23 cellular contexts compared by ENCODE assay signal in genomic region chr10:91188889-91189288, GRCh38. TPM values are rescaled to one million over a fixed set of nuclear protein-coding genes. Genes with fewer than 3 reads are reported as not detected.
DNase-seq lines count a peak whose midpoint lies in the region; ATAC-seq, FAIRE-seq and TF ChIP-seq lines count a peak whose summit lies in the region.
"Had no signal": no experiment of that assay in that cellular context is flagged by ENCODE, and none has a peak within 500 bp of the region (broad histone marks: within the 10 kb centered on the region; RNA-seq: fewer than 3 reads in every experiment).

No MANE protein-coding gene starts in this region.

- no peaks in the 10 kb centered on the region for H3K9me3 Mint-ChIP-seq in activated naive CD4-positive, alpha-beta T cell treated with anti-CD3 and anti-CD28 coated beads, Interleukin-2, amount 50 U/mL, for 24 hours
- peaks cover 5% of the 10 kb centered on the region for H3K9me3 Mint-ChIP-seq in activated naive CD4-positive, alpha-beta T cell treated with anti-CD3 and anti-CD28 coated beads, Interleukin-2, amount 10 ng/mL, durations not matched to agents 7 days and 5 days
- H3K9me3 Mint-ChIP-seq in naive B cell, result peaks cover 0 to 4% (median 0%) of the 10 kb centered on the region in 7 donors
- H3K9me3 Mint-ChIP-seq in CD4-positive, alpha-beta T cell, result peaks cover 3% of the 10 kb centered on the region

- no peaks in the 10 kb centered on the region for H3K27me3 Mint-ChIP-seq in activated naive CD4-positive, alpha-beta T cell treated with anti-CD3 and anti-CD28 coated beads, Interleukin-2, amount 50 U/mL, for 24 hours
- no peaks in the 10 kb centered on the region for H3K27me3 Mint-ChIP-seq in activated naive CD4-positive, alpha-beta T cell treated with anti-CD3 and anti-CD28 coated beads, Interleukin-2, amount 10 ng/mL, durations not matched to agents 7 days and 5 days
- H3K27me3 Mint-ChIP-seq in naive B cell, result no peaks in the 10 kb centered on the region
- no peaks in the 10 kb centered on the region for H3K27me3 Mint-ChIP-seq in CD4-positive, alpha-beta T cell

- H3K27me3 ChIP-seq in bronchial epithelial cell (ENCODE audit: control insufficient read depth, insufficient read depth, low read length) (no peaks in the 10 kb centered on the region), spleen (replicated peaks in 1 of 7) (no peaks in the 10 kb centered on the region)
- no peaks in the 10 kb centered on the region for H3K27me3 ChIP-seq in CD4-positive, alpha-beta T cell (ENCODE audit: control insufficient read depth, insufficient read depth, low read length)

- peaks cover 16 to 68% (median 28%) of the 10 kb centered on the region in 6 donors for H3K4me1 ChIP-seq in spleen

- POLR2A ChIA-PET in CD4-positive, alpha-beta T cell (lab: Charles Lee), result no interaction called here

- H3K4me3 ChIP-seq in bronchial epithelial cell (ENCODE audit: low read depth, low read length) (no peak overlapping the region), spleen (no peak overlapping the region)

- no peaks in the 10 kb centered on the region for H3K36me3 ChIP-seq in bronchial epithelial cell (ENCODE audit: control insufficient read depth, insufficient read depth, low read length)
- H3K36me3 ChIP-seq in spleen, result no peaks in the 10 kb centered on the region

- H3K27ac Mint-ChIP-seq in activated naive CD4-positive, alpha-beta T cell treated with anti-CD3 and anti-CD28 coated beads, Interleukin-2, amount 50 U/mL, for 24 hours, result peak overlapping the region; percentile 42
- H3K27ac Mint-ChIP-seq in activated naive CD4-positive, alpha-beta T cell treated with anti-CD3 and anti-CD28 coated beads, Interleukin-2, amount 10 ng/mL, durations not matched to agents 7 days and 5 days, result no peak overlapping the region
- peak overlapping the region in 5 of 6 donors; percentile 13 to 93 (median 67) for H3K27ac Mint-ChIP-seq in naive B cell
- no peak overlapping the region for H3K27ac Mint-ChIP-seq in CD4-positive, alpha-beta T cell

- DNase-seq in activated naive CD4-positive, alpha-beta T cell treated with anti-CD3 and anti-CD28 coated beads, Interleukin-2, amount 10 ng/mL, durations not matched to agents 7 days and 5 days, result no peak
- DNase-seq in bronchial epithelial cell (ENCODE audit: low read depth) (peak; percentile 32), naive B cell (no peak), HTR-8/SVneo (ENCODE audit: insufficient read length, low spot score) (no peak), SW480 (ENCODE audit: low spot score) (no peak), spleen (no peak)
- no peak for DNase-seq in CD4-positive, alpha-beta T cell
- DNase-seq: ACHN; C1 segment of cervical spinal cord; DMS79; H7; KG1; NCI-H1105; NCI-H2029 treated with DMSO at 0.1 percent for 48 hours; NCI-H2171; NCI-H345; NCI-H524; NCI-H774; NK-92 treated with Interleukin-12 subunit alpha and Interleukin-12 subunit beta, amount 100 ng/mL, for 24 hours had no signal

- TF ChIP-seq POLR2A in spleen (IDR thresholded peaks at IDR 0.05), result no peak

- H3K27ac ChIP-seq in CD4-positive, alpha-beta T cell (ENCODE audit: low read depth, low read length), result no peak overlapping the region
- no peak overlapping the region for H3K27ac ChIP-seq in spleen
- H3K27ac ChIP-seq: 22Rv1, HL-60 had no signal

- intact Hi-C loops in CD4-positive, alpha-beta T cell (cut with DNase I, micrococcal nuclease), result no loop called here
- intact Hi-C loops in spleen (cut with DNase I; ENCODE audit: low total_unique reads), result no loop called here

- no peak overlapping the region for H3K4me3 Mint-ChIP-seq in activated naive CD4-positive, alpha-beta T cell treated with anti-CD3 and anti-CD28 coated beads, Interleukin-2, amount 50 U/mL, for 24 hours
- no peak overlapping the region for H3K4me3 Mint-ChIP-seq in activated naive CD4-positive, alpha-beta T cell treated with anti-CD3 and anti-CD28 coated beads, Interleukin-2, amount 10 ng/mL, durations not matched to agents 7 days and 5 days
- peak overlapping the region in 1 of 8 donors; percentile 0 for H3K4me3 Mint-ChIP-seq in naive B cell
- no peak overlapping the region for H3K4me3 Mint-ChIP-seq in CD4-positive, alpha-beta T cell

- CTCF ChIA-PET in activated naive CD4-positive, alpha-beta T cell treated with anti-CD3 and anti-CD28 coated beads, Interleukin-2, amount 10 ng/mL, durations not matched to agents 7 days and 5 days (lab: Charles Lee), result no interaction called here
- CTCF ChIA-PET in CD4-positive, alpha-beta T cell (lab: Charles Lee), result no interaction called here

- FAIRE-seq in bronchial epithelial cell (lab: Jason Lieb, UNC), result no peak
- FAIRE-seq in HTR-8/SVneo (lab: Jason Lieb, UNC), result no peak

- H3K9me3 ChIP-seq in CD4-positive, alpha-beta T cell (ENCODE audit: control insufficient read depth, low read length), result no peaks in the 10 kb centered on the region
- no peaks in the 10 kb centered on the region for H3K9me3 ChIP-seq in spleen

- H3K4me1 Mint-ChIP-seq in activated naive CD4-positive, alpha-beta T cell treated with anti-CD3 and anti-CD28 coated beads, Interleukin-2, amount 50 U/mL, for 24 hours, result peaks cover 92% of the 10 kb centered on the region
- H3K4me1 Mint-ChIP-seq in activated naive CD4-positive, alpha-beta T cell treated with anti-CD3 and anti-CD28 coated beads, Interleukin-2, amount 10 ng/mL, durations not matched to agents 7 days and 5 days, result peaks cover 21% of the 10 kb centered on the region
- peaks cover 64 to 79% (median 77%) of the 10 kb centered on the region in 3 donors for H3K4me1 Mint-ChIP-seq in naive B cell
- peaks cover 86% of the 10 kb centered on the region for H3K4me1 Mint-ChIP-seq in CD4-positive, alpha-beta T cell (ENCODE audit: low read depth)

- ATAC-seq in naive B cell (ENCODE audit: low read depth in 2 of 2), result no peak
- ATAC-seq in CD4-positive, alpha-beta T cell (ENCODE audit: poor library complexity), result no peak
- ATAC-seq: Panc1 had no signal

- H3K36me3 Mint-ChIP-seq in activated naive CD4-positive, alpha-beta T cell treated with anti-CD3 and anti-CD28 coated beads, Interleukin-2, amount 50 U/mL, for 24 hours, result peaks cover 16% of the 10 kb centered on the region
- H3K36me3 Mint-ChIP-seq in activated naive CD4-positive, alpha-beta T cell treated with anti-CD3 and anti-CD28 coated beads, Interleukin-2, amount 10 ng/mL, durations not matched to agents 7 days and 5 days, result peaks cover 29% of the 10 kb centered on the region
- peaks cover 0 to 5% of the 10 kb centered on the region in 2 donors for H3K36me3 Mint-ChIP-seq in naive B cell
- H3K36me3 Mint-ChIP-seq in CD4-positive, alpha-beta T cell (ENCODE audit: low read depth), result peaks cover 8% of the 10 kb centered on the region

- TF ChIP-seq CTCF in bronchial epithelial cell (IDR thresholded peaks at IDR 0.05; ENCODE audit: insufficient read depth, low read length, severe bottlenecking) (no peak), spleen (IDR thresholded peaks at IDR 0.05 in 8 of 11, conservative IDR thresholded peaks at IDR 0.05 in 3 of 11) (no peak)
- TF ChIP-seq CTCF in CD4-positive, alpha-beta T cell (IDR thresholded peaks at IDR 0.05), result no peak

RNA-seq across cellular contexts. Expression of gene PCGF5, which starts 31.6 kb away (rescaled TPM):
- total RNA-seq in bronchial epithelial cell (29.7 and 31.2 TPM in 2 replicates), spleen (10 to 100 TPM; 48.6 to 68.5 (median 51.6) TPM)
- polyA plus RNA-seq in naive B cell (ENCODE audit: low read depth in 6 of 6) (100 to 1,000 TPM in 4 of 6 donors, 10 to 100 TPM in 2; 87.8 to 137 (median 112) TPM), spleen (10 to 100 TPM; 20.4 to 28.8 (median 27.5) TPM)
- 10 to 100 TPM; 57.7 to 58.4 TPM for total RNA-seq in CD4-positive, alpha-beta T cell

Comparison
In these comparisons a context has a peak if more than half of its experiments do, and no peak if none do; other contexts are left out.
1. H3K27ac Mint-ChIP-seq: peak in activated naive CD4-positive, alpha-beta T cell treated with anti-CD3 and anti-CD28 coated beads, Interleukin-2, amount 50 U/mL, for 24 hours (single experiment) and naive B cell (5 of 6); none in activated naive CD4-positive, alpha-beta T cell treated with anti-CD3 and anti-CD28 coated beads, Interleukin-2, amount 10 ng/mL, durations not matched to agents 7 days and 5 days (single experiment) and CD4-positive, alpha-beta T cell (single experiment).